In genomic region chr4:48139688-48140087, GRCh38 we compare ENCODE assay signal across 12 cellular contexts. TPM values are rescaled to one million over a fixed set of nuclear protein-coding genes. Genes with fewer than 3 reads are reported as not detected.
A peak's percentile ranks its signal among the peaks of the same experiment; 100 is the strongest.
DNase-seq lines count a peak whose midpoint lies in the region; ATAC-seq and TF ChIP-seq lines count a peak whose summit lies in the region.
"Had no signal": no experiment of that assay in that cellular context is flagged by ENCODE, and none has a peak within 500 bp of the region (broad histone marks: within the 10 kb centered on the region; RNA-seq: fewer than 3 reads in every experiment).

No MANE protein-coding gene starts in this region.

- H2AFZ ChIP-seq in Karpas-422 (ENCODE audit: low read length) = no peak overlapping the region

- ATAC-seq in T-cell (replicated peaks in 1 of 4) = no peak
- no peak for ATAC-seq in lower lobe of right lung

- peak overlapping the region in 2 of 3 donors; percentile 51 to 74 for H3K4me3 Mint-ChIP-seq in T-cell
- H3K4me3 Mint-ChIP-seq in Calu3 (ENCODE audit: low read depth, unreplicated experiment) = no peak overlapping the region

- H3K4me1 Mint-ChIP-seq in T-cell = peaks cover 63 to 67% (median 65%) of the 10 kb centered on the region in 3 donors
- H3K4me1 Mint-ChIP-seq in Calu3 (ENCODE audit: low read depth, unreplicated experiment) = peaks cover 17% of the 10 kb centered on the region

- CTCF ChIA-PET in T-cell (lab: Charles Lee) = interaction anchor here (0.6 to 3.9 kb wide), 17 partner anchors 8 to 232 kb away, joined by 3 to 77 read pairs (median 5); no protein-coding TSS in a partner anchor
- CTCF ChIA-PET in Calu3 (lab: Charles Lee) = interaction anchor here (0.9 kb wide), 1 partner anchor 12 kb away, joined by 3 read pairs; no protein-coding TSS in a partner anchor

- H3K9me2 ChIP-seq in DOHH2 (replicated peaks; ENCODE audit: control insufficient read depth, low read length) = no peaks in the 10 kb centered on the region
- H3K9me2 ChIP-seq in Karpas-422 (replicated peaks; ENCODE audit: insufficient read depth, low read length) = no peaks in the 10 kb centered on the region

- H3K27ac ChIP-seq in DOHH2 (ENCODE audit: low read depth, low read length) (peak overlapping the region; percentile 37), Karpas-422 (ENCODE audit: low read length) (no peak overlapping the region), lower lobe of right lung (no peak overlapping the region)

- POLR2A ChIA-PET in T-cell (lab: Charles Lee) = interaction anchor here (0.6 to 1.1 kb wide), 4 partner anchors 9 to 55 kb away, joined by 3 to 4 read pairs (median 3); no protein-coding TSS in a partner anchor

- no TSS peak for BruUV-seq in Calu3 (replicated peaks; lab: Mats Ljungman, UMichigan)

- no peak overlapping the region for H3K9ac ChIP-seq in Karpas-422 (ENCODE audit: low read length)

- H3K4me3 ChIP-seq in DOHH2 (ENCODE audit: low read length) = no peak overlapping the region
- H3K4me3 ChIP-seq in Karpas-422 (ENCODE audit: low read length) = no peak overlapping the region
- H3K4me3 ChIP-seq in lower lobe of right lung = no peak overlapping the region
- H3K4me3 ChIP-seq: dorsolateral prefrontal cortex had no signal

- DNase-seq in ACHN (peak; percentile 32), T-cell (peak in 30 of 34 experiments; percentile 17 to 62 (median 42)), epidermal melanocyte (ENCODE audit: insufficient read length, low spot score) (peak; percentile 22), Calu3 (no peak), NOMO-1 (lab: John Stamatoyannopoulos, UW; ENCODE audit: unreplicated experiment in 2 of 2) (no peak), Karpas-422 (no peak), lower lobe of right lung (no peak)
- DNase-seq: islet precursor cell, NCI-H69, retina had no signal

- intact Hi-C loops in Calu3 (cut with micrococcal nuclease; ENCODE audit: unreplicated experiment) = loop anchor here (5.0 to 10.0 kb wide), 2 partner anchors 212 to 435 kb away; no protein-coding TSS in a partner anchor
- intact Hi-C loops in lower lobe of right lung (cut with DNase I) = no loop called here

- no peak for TF ChIP-seq CTCF in DOHH2 (IDR thresholded peaks at IDR 0.05; ENCODE audit: low read depth, low read length, poor library complexity, severe bottlenecking)
- no peak for TF ChIP-seq CTCF in Calu3 (IDR thresholded peaks at IDR 0.05; ENCODE audit: unreplicated experiment)
- TF ChIP-seq CTCF in lower lobe of right lung (IDR thresholded peaks at IDR 0.05) = no peak

- H3K9me3 Mint-ChIP-seq in T-cell = no peaks in the 10 kb centered on the region
- no peaks in the 10 kb centered on the region for H3K9me3 Mint-ChIP-seq in Calu3 (ENCODE audit: low read depth, unreplicated experiment)

- H3K4me1 ChIP-seq in DOHH2 (ENCODE audit: control insufficient read depth, low read length) = peaks cover 26% of the 10 kb centered on the region
- H3K4me1 ChIP-seq in Karpas-422 (ENCODE audit: low read length) = peaks cover 7% of the 10 kb centered on the region
- H3K4me1 ChIP-seq in lower lobe of right lung = no peaks in the 10 kb centered on the region

- no peaks in the 10 kb centered on the region for H3K27me3 ChIP-seq in DOHH2 (ENCODE audit: control insufficient read depth, low read length)
- no peaks in the 10 kb centered on the region for H3K27me3 ChIP-seq in Karpas-422 (ENCODE audit: low read length)
- no peaks in the 10 kb centered on the region for H3K27me3 ChIP-seq in lower lobe of right lung (ENCODE audit: low read depth)
- H3K27me3 ChIP-seq: dorsolateral prefrontal cortex had no signal

- H3K36me3 Mint-ChIP-seq in T-cell = peaks cover 2% of the 10 kb centered on the region
- peaks cover 4% of the 10 kb centered on the region for H3K36me3 Mint-ChIP-seq in Calu3 (ENCODE audit: insufficient read depth, unreplicated experiment)

- H3K27me3 Mint-ChIP-seq in T-cell (no peaks in the 10 kb centered on the region), Calu3 (ENCODE audit: unreplicated experiment) (no peaks in the 10 kb centered on the region)

- H4K20me1 ChIP-seq in DOHH2 (ENCODE audit: control insufficient read depth, insufficient read depth, low read depth, low read length) (0 out of 2 replicates have a peak, but pooled peaks cover 3% of the 10 kb centered on the region), Karpas-422 (ENCODE audit: insufficient read depth, low read depth, low read length) (no peaks in the 10 kb centered on the region)

- H3K36me3 ChIP-seq in DOHH2 (ENCODE audit: control insufficient read depth, low read length) (peaks cover 57% of the 10 kb centered on the region), Karpas-422 (ENCODE audit: insufficient read depth, low read length) (no peaks in the 10 kb centered on the region), lower lobe of right lung (peaks cover 38% of the 10 kb centered on the region)

- H3F3A ChIP-seq in DOHH2 (ENCODE audit: control insufficient read depth, insufficient read depth) = no peaks in the 10 kb centered on the region

- H3K27ac Mint-ChIP-seq in T-cell (peak overlapping the region; percentile 98 to 99), Calu3 (ENCODE audit: unreplicated experiment) (no peak overlapping the region)

- no peaks in the 10 kb centered on the region for H3K79me2 ChIP-seq in DOHH2 (ENCODE audit: control insufficient read depth, low read length)
- H3K79me2 ChIP-seq in Karpas-422 (ENCODE audit: low read length) = no peaks in the 10 kb centered on the region

- in situ Hi-C loops in ACHN (cut with HindIII; ENCODE audit: low pct_ligation_motif_present, low pct_unique_long_range_greater_than_20kb, low sequenced_read_pairs) = no loop called here

- H3K4me2 ChIP-seq in DOHH2 (ENCODE audit: low read length) (peak overlapping the region; percentile 35), Karpas-422 (ENCODE audit: low read depth, low read length, poor library complexity, severe bottlenecking) (no peak overlapping the region)

- H3K9me3 ChIP-seq in DOHH2 (ENCODE audit: control insufficient read depth, insufficient read depth, low read length) (no peaks in the 10 kb centered on the region), Karpas-422 (ENCODE audit: low read length) (no peaks in the 10 kb centered on the region), lower lobe of right lung (no peaks in the 10 kb centered on the region)

RNA-seq across cellular contexts. Expression of gene TXK, which starts 5.6 kb away (rescaled TPM):
- total RNA-seq in T-cell (100 to 1,000 TPM in 1 of 5 donors, 10 to 100 TPM in 4; 55.3 to 161 (median 77.9) TPM), Calu3 (2022) (2.8 and 4.6 TPM in 2 replicates), lower lobe of right lung (7.5 TPM)
- total RNA-seq in Karpas-422 (2014; rRNA removed; shearing (Covaris generic); ENCODE audit: low replicate concordance) = not detected in 2 replicates

Comparison
In these comparisons a context has a peak if more than half of its experiments do, and no peak if none do; other contexts are left out.
1. DNase-seq: peak in ACHN (single experiment), T-cell (30 of 34) and epidermal melanocyte (single experiment); none in Calu3 (single experiment), NOMO-1 (0 of 2), Karpas-422 (single experiment) and lower lobe of right lung (single experiment).